In the genomic region with DNA sequence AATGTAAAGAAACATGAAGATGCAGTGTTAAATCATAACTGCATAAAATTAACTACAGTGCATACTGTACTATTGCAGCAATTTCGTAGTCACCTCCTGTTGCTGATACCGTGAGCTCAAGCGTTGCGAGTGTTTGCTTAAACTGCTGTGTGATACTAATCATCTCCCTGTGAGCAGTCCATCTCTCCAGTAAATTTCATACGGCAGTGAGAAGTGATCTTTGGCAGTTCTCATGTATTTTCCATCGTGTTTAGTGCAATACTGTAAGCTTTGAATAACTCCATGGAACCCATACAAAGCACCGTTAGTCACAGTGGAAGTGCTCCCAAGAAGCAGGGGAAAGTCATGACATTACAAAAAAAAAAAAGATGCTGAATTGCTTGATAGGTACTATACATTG, we compare ENCODE assay signal across 25 cellular contexts.
"Had no signal": no experiment of that assay in that cellular context is flagged by ENCODE, and none has a peak within 500 bp of the region (broad histone marks: within the 10 kb centered on the region; RNA-seq: fewer than 3 reads in every experiment).

No MANE protein-coding gene starts in this region.

- ATAC-seq: left ventricle myocardium superior; lower lobe of right lung; naive thymus-derived CD8-positive, alpha-beta T cell; psoas muscle; right cardiac atrium; stimulated activated effector memory CD8-positive, alpha-beta T cell treated with anti-CD3 and anti-CD28 coated beads, Interleukin-12 subunit alpha, Interleukin-12 subunit beta, amount 100 ng/mL, for 72 hours; upper lobe of right lung had no signal

- H3K4me3 ChIP-seq: coronary artery, lower lobe of right lung, ovary, psoas muscle, sigmoid colon, stomach, testis, tibial nerve, upper lobe of right lung, uterus had no signal

- H3K9me3 ChIP-seq: lower lobe of right lung, ovary, psoas muscle, sigmoid colon, stomach, testis, tibial nerve, upper lobe of right lung, uterus had no signal

- H3K36me3 ChIP-seq: lower lobe of right lung, ovary, sigmoid colon, stomach, tibial nerve, upper lobe of right lung, uterus had no signal

- DNase-seq: dermis blood vessel endothelial cell; effector memory CD4-positive, alpha-beta T cell; head of caudate nucleus; left ventricle myocardium superior; lower lobe of right lung; naive thymus-derived CD8-positive, alpha-beta T cell; nephron progenitor cell; occipital lobe; ovary; posterior cingulate gyrus; psoas muscle; right cardiac atrium; sigmoid colon; stimulated activated CD4-positive, alpha-beta T cell treated with anti-CD3 and anti-CD28 coated beads, Interleukin-2, amount 100 ng/mL, for 24 hours; stimulated activated CD4-positive, alpha-beta T cell treated with anti-CD3 and anti-CD28 coated beads, Interleukin-4, amount 100 ng/mL, for 24 hours; stimulated activated naive CD4-positive, alpha-beta T cell treated with Interleukin-2 at 50 U/mL for 16 hours; stomach; testis; upper lobe of right lung; uterus had no signal

- H3K27ac ChIP-seq: coronary artery, lower lobe of right lung, ovary, psoas muscle, sigmoid colon, stomach, testis, tibial nerve, upper lobe of right lung, uterus had no signal

- FAIRE-seq: endometrium, keratinocyte had no signal

- H3K27me3 ChIP-seq: ovary, sigmoid colon, stomach, testis, tibial nerve, upper lobe of right lung, uterus had no signal

- H3K4me1 ChIP-seq: lower lobe of right lung, psoas muscle, sigmoid colon, stomach, testis, tibial nerve, upper lobe of right lung, uterus had no signal
